Comparison of ENCODE assay signal across 1 cellular context in the genomic region with DNA sequence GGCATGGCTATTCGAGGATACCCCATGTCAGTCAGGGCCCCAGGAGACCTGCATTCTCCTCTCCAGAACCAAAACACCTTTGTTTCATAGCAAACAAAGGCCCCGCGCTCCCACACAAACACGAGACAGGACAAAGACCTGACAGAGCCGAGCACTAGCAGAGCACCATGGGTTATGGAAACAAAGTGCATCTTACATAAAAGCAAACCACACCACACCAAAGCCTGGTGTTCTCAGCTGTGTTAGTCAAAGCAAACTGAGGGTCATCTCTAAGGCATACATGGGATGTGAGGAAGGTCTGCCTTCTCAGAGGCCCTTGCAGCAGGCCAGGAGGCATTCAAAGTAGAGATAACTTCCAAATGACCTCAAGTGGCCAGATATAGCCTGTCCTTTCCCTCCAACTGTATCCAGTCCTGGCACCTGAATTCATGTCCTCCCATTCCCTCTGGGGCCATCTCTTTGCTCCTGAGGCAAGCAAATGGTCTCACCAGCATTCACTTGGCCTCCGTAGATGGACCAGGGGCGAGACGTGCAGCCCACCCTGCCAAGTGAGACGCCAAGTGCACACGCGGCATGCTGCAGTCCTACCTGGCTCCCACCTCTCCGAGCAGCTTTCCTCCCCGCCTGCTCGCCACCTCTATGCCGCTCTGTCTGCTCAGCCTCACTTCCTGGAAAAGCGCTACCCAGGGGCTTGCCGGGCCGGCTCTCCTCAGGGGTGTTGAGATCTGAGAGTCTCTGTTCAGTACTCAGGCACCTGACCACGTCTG.
TF ChIP-seq lines count a peak whose summit lies in the region.

No MANE protein-coding gene starts in this region.

TF ChIP-seq in HepG2, 621 proteins besides CTCF, POLR2A, EP300 and RAD21 (continued from another document and continues in another):
- TF ChIP-seq, protein P1, sequence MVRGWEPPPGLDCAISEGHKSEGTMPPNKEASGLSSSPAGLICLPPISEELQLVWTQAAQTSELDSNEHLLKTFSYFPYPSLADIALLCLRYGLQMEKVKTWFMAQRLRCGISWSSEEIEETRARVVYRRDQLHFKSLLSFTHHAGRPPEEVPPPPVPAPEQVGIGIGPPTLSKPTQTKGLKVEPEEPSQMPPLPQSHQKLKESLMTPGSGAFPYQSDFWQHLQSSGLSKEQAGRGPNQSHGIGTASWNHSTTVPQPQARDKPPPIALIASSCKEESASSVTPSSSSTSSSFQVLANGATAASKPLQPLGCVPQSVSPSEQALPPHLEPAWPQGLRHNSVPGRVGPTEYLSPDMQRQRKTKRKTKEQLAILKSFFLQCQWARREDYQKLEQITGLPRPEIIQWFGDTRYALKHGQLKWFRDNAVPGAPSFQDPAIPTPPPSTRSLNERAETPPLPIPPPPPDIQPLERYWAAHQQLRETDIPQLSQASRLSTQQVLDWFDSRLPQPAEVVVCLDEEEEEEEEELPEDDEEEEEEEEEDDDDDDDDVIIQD (CRISPR knock-in tag; IDR thresholded peaks at IDR 0.05; ENCODE audit: low read depth): peak; percentile 49; the same call in 1 of the 2 replicates
- no peak for TF ChIP-seq PHF20 (CRISPR knock-in tag; IDR thresholded peaks at IDR 0.05)
- TF ChIP-seq HES4 (CRISPR knock-in tag; IDR thresholded peaks at IDR 0.05; ENCODE audit: borderline replicate concordance): no peak
- TF ChIP-seq, protein P2, sequence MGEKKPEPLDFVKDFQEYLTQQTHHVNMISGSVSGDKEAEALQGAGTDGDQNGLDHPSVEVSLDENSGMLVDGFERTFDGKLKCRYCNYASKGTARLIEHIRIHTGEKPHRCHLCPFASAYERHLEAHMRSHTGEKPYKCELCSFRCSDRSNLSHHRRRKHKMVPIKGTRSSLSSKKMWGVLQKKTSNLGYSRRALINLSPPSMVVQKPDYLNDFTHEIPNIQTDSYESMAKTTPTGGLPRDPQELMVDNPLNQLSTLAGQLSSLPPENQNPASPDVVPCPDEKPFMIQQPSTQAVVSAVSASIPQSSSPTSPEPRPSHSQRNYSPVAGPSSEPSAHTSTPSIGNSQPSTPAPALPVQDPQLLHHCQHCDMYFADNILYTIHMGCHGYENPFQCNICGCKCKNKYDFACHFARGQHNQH (CRISPR knock-in tag; IDR thresholded peaks at IDR 0.05): peak; percentile 66; the same call in 1 of the 2 replicates
- TF ChIP-seq FOXK2 (IDR thresholded peaks at IDR 0.05): no peak
- TF ChIP-seq ZGPAT (CRISPR knock-in tag; IDR thresholded peaks at IDR 0.05): peak; percentile 17; the same call in 1 of the 2 replicates
- no peak for TF ChIP-seq SNRNP70 (IDR thresholded peaks at IDR 0.05; ENCODE audit: low read depth, low read length)
- TF ChIP-seq, protein P3, sequence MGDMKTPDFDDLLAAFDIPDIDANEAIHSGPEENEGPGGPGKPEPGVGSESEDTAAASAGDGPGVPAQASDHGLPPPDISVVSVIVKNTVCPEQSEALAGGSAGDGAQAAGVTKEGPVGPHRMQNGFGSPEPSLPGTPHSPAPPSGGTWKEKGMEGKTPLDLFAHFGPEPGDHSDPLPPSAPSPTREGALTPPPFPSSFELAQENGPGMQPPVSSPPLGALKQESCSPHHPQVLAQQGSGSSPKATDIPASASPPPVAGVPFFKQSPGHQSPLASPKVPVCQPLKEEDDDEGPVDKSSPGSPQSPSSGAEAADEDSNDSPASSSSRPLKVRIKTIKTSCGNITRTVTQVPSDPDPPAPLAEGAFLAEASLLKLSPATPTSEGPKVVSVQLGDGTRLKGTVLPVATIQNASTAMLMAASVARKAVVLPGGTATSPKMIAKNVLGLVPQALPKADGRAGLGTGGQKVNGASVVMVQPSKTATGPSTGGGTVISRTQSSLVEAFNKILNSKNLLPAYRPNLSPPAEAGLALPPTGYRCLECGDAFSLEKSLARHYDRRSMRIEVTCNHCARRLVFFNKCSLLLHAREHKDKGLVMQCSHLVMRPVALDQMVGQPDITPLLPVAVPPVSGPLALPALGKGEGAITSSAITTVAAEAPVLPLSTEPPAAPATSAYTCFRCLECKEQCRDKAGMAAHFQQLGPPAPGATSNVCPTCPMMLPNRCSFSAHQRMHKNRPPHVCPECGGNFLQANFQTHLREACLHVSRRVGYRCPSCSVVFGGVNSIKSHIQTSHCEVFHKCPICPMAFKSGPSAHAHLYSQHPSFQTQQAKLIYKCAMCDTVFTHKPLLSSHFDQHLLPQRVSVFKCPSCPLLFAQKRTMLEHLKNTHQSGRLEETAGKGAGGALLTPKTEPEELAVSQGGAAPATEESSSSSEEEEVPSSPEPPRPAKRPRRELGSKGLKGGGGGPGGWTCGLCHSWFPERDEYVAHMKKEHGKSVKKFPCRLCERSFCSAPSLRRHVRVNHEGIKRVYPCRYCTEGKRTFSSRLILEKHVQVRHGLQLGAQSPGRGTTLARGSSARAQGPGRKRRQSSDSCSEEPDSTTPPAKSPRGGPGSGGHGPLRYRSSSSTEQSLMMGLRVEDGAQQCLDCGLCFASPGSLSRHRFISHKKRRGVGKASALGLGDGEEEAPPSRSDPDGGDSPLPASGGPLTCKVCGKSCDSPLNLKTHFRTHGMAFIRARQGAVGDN (CRISPR knock-in tag; IDR thresholded peaks at IDR 0.05): peak; percentile 70
- TF ChIP-seq ZKSCAN1 (IDR thresholded peaks at IDR 0.05; ENCODE audit: low read length): no peak
- peak; percentile 47; the same call in 1 of the 2 replicates for TF ChIP-seq FOSL2 (CRISPR knock-in tag; IDR thresholded peaks at IDR 0.05)
- TF ChIP-seq MLX (CRISPR knock-in tag; IDR thresholded peaks at IDR 0.05): peak; percentile 30; the same call in 1 of the 2 replicates
- TF ChIP-seq HNF4A (CRISPR knock-in tag; IDR thresholded peaks at IDR 0.05): peak; percentile 42; the same call in 1 of the 2 replicates
- no peak for TF ChIP-seq PAX8 (CRISPR knock-in tag; IDR thresholded peaks at IDR 0.05; ENCODE audit: borderline replicate concordance)
- TF ChIP-seq ZNF768 (CRISPR knock-in tag; IDR thresholded peaks at IDR 0.05): peak; percentile 36; the same call in 1 of the 2 replicates
- 0 out of 2 replicates have a peak, but pooled peaks have one; percentile 13 for TF ChIP-seq ZMYM4 (CRISPR knock-in tag; IDR thresholded peaks at IDR 0.05)
- TF ChIP-seq PAXIP1 (CRISPR knock-in tag; conservative IDR thresholded peaks at IDR 0.05): peak; percentile 62
- TF ChIP-seq, protein P4, sequence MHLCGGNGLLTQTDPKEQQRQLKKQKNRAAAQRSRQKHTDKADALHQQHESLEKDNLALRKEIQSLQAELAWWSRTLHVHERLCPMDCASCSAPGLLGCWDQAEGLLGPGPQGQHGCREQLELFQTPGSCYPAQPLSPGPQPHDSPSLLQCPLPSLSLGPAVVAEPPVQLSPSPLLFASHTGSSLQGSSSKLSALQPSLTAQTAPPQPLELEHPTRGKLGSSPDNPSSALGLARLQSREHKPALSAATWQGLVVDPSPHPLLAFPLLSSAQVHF (CRISPR knock-in tag; IDR thresholded peaks at IDR 0.05): no peak
- no peak for TF ChIP-seq CENPX (CRISPR knock-in tag; IDR thresholded peaks at IDR 0.05)
- TF ChIP-seq ZNF557 (CRISPR knock-in tag; IDR thresholded peaks at IDR 0.05): no peak
- TF ChIP-seq FOXO1 (CRISPR knock-in tag; IDR thresholded peaks at IDR 0.05): peak; percentile 27; the same call in 1 of the 2 replicates
- TF ChIP-seq NBN (conservative IDR thresholded peaks at IDR 0.05): no peak
- TF ChIP-seq SOX6 (IDR thresholded peaks at IDR 0.05): no peak
- peak; percentile 94 for TF ChIP-seq SOX6 (CRISPR knock-in tag; IDR thresholded peaks at IDR 0.05)
- TF ChIP-seq NR2F6 (IDR thresholded peaks at IDR 0.05): 0 out of 2 replicates have a peak, but pooled peaks have one; percentile 57
- peak; percentile 70; the same call in 1 of the 2 replicates for TF ChIP-seq NR2F6 (CRISPR knock-in tag; IDR thresholded peaks at IDR 0.05)
- TF ChIP-seq EED (CRISPR knock-in tag; IDR thresholded peaks at IDR 0.05): no peak
- TF ChIP-seq REPIN1 (CRISPR knock-in tag; IDR thresholded peaks at IDR 0.05; ENCODE audit: borderline replicate concordance, low read depth): no peak
- TF ChIP-seq, protein P5, sequence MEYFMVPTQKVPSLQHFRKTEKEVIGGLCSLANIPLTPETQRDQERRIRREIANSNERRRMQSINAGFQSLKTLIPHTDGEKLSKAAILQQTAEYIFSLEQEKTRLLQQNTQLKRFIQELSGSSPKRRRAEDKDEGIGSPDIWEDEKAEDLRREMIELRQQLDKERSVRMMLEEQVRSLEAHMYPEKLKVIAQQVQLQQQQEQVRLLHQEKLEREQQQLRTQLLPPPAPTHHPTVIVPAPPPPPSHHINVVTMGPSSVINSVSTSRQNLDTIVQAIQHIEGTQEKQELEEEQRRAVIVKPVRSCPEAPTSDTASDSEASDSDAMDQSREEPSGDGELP (IDR thresholded peaks at IDR 0.05; ENCODE audit: borderline replicate concordance, low read depth): peak; percentile 96
- no peak for TF ChIP-seq ZSCAN30 (CRISPR knock-in tag; IDR thresholded peaks at IDR 0.05)
- TF ChIP-seq MBNL3 (CRISPR knock-in tag; conservative IDR thresholded peaks at IDR 0.05): no peak
- no peak for TF ChIP-seq AKNA (CRISPR knock-in tag; IDR thresholded peaks at IDR 0.05; ENCODE audit: borderline replicate concordance)
- no peak for TF ChIP-seq ZNF773 (CRISPR knock-in tag; IDR thresholded peaks at IDR 0.05; ENCODE audit: borderline replicate concordance)
- TF ChIP-seq NAIF1 (CRISPR knock-in tag; IDR thresholded peaks at IDR 0.05; ENCODE audit: borderline replicate concordance): no peak
